ENCODE assay signal across 8 cellular contexts in genomic region chr2:136238552-136239346, GRCh38.
DNase-seq lines count a peak whose midpoint lies in the region; ATAC-seq and TF ChIP-seq lines count a peak whose summit lies in the region.

No MANE protein-coding gene starts in this region.

- peaks cover 32% of the 10 kb centered on the region for H3K27me3 Mint-ChIP-seq in nephron (ENCODE audit: low read depth)

- H3K4me1 Mint-ChIP-seq in nephron = peaks cover 45% of the 10 kb centered on the region

- no peak for TF ChIP-seq CTCF in nephron (IDR thresholded peaks at IDR 0.05; ENCODE audit: unreplicated experiment in 3 of 3)

- H3K27ac Mint-ChIP-seq in nephron = peak overlapping the region; percentile 43 to 70 (median 57)

- H3K27ac ChIP-seq in cingulate gyrus (ENCODE audit: low read depth, low read length) = peak overlapping the region; percentile 69

- H3K9me3 Mint-ChIP-seq in nephron = peaks cover 6% of the 10 kb centered on the region

- ATAC-seq in GM19452 (IDR thresholded peaks at IDR 0.05; ENCODE audit: unreplicated experiment) = peak; percentile 89
- ATAC-seq in HG03457 (IDR thresholded peaks at IDR 0.05; ENCODE audit: unreplicated experiment) = peak; percentile 68

- in situ Hi-C loops in ACHN (cut with HindIII; ENCODE audit: low pct_ligation_motif_present, low pct_unique_long_range_greater_than_20kb, low sequenced_read_pairs) = no loop called here

- H3K4me3 Mint-ChIP-seq in nephron = no peak overlapping the region

- DNase-seq in CD1c-positive myeloid dendritic cell (ENCODE audit: extremely low spot score) = peak; percentile 93
- DNase-seq in T-helper 1 cell = peak in 4 of 5 donors; percentile 21 to 81 (median 36)
- no peak for DNase-seq in NCI-H446 treated with DMSO at 0.1 percent for 48 hours (lab: John Stamatoyannopoulos, UW)
- DNase-seq in ACHN = no peak

- no peaks in the 10 kb centered on the region for H3K36me3 Mint-ChIP-seq in nephron (ENCODE audit: low read depth)

Comparison
In these comparisons a context has a peak if more than half of its experiments do, and no peak if none do; other contexts are left out.
1. DNase-seq: peak in CD1c-positive myeloid dendritic cell (single experiment) and T-helper 1 cell (4 of 5); none in NCI-H446 treated with DMSO at 0.1 percent for 48 hours (single experiment) and ACHN (single experiment).